26 cellular contexts compared by ENCODE assay signal in the genomic region with DNA sequence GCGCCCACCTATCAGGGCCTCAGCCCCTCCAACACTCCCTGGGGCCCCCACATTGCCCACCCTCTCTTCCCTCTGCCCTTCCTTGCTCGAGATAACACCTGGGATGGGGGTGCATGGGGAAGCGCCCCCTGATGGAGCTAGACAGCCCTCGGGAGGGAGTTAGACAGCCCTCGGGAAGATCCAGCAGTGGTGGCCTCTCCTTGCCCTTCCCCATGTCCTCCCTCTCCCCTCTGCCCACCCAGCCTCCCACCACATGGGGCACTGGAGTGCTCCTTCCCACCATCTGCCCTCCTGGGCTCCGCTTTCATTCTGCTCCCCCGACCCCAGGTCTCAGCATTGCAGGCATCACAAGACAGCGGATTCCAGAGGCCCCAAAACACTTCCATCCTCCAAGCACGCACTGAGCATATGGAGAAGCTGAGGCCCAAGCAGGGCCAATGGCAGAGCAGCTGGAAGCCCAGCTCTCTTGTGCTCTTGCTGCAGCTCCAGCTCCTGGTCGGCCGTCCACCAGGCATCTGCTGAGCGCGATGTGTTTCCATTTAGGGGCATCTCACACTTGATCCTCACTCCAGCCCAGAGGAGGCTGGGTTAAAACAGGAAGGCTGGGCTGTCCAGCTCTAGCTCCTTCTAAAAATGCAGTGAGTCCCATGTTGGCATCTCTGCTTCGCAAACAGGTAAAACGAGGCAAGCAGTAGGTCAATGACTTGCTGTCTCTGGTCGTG.
DNase-seq lines count a peak whose midpoint lies in the region; ATAC-seq and TF ChIP-seq lines count a peak whose summit lies in the region.
"Had no signal": no experiment of that assay in that cellular context is flagged by ENCODE, and none has a peak within 500 bp of the region (broad histone marks: within the 10 kb centered on the region; RNA-seq: fewer than 3 reads in every experiment).

No MANE protein-coding gene starts in this region.

- H3K9me3 ChIP-seq in HEK293 (ENCODE audit: control insufficient read depth, insufficient read depth, low read depth, low read length) (no peaks in the 10 kb centered on the region), OCI-LY7 (ENCODE audit: low read length) (no peaks in the 10 kb centered on the region), mesenchymal stem cell (ENCODE audit: control insufficient read depth, low read length) (no peaks in the 10 kb centered on the region)

- H3K4me1 Mint-ChIP-seq in stimulated activated naive B cell treated with anti-CD40 and anti-IgM and Interleukin-4, amounts not matched to agents 10 μg/mL and 1 μg/mL and 100 μg/mL, for 72 hours: no peaks in the 10 kb centered on the region
- no peaks in the 10 kb centered on the region for H3K4me1 Mint-ChIP-seq in stimulated activated effector memory CD8-positive, alpha-beta T cell treated with anti-CD3 and anti-CD28 coated beads, Interleukin-12 subunit alpha, Interleukin-12 subunit beta, amount 100 ng/mL, for 72 hours
- H3K4me1 Mint-ChIP-seq: B cell had no signal

- H3K4me2 ChIP-seq in OCI-LY7 (ENCODE audit: low read length) (no peak overlapping the region), mesenchymal stem cell (ENCODE audit: low read length, poor library complexity, severe bottlenecking) (no peak overlapping the region)
- H3K4me2 ChIP-seq: hepatocyte had no signal

- H2BK12ac ChIP-seq in mesenchymal stem cell (ENCODE audit: low read length in 2 of 2): no peak overlapping the region

- no peak overlapping the region for H3K4me3 ChIP-seq in HEK293 (ENCODE audit: low read depth, low read length)
- no peak overlapping the region for H3K4me3 ChIP-seq in OCI-LY7 (ENCODE audit: low read depth, low read length, poor library complexity, severe bottlenecking)
- no peak overlapping the region for H3K4me3 ChIP-seq in mesenchymal stem cell (ENCODE audit: insufficient read depth in 1 of 2, low read depth in 1 of 2, low read length in 2 of 2)
- H3K4me3 ChIP-seq: hepatocyte, skin epidermis had no signal

- no peak for ATAC-seq in stimulated activated naive B cell treated with anti-CD40 and anti-IgM and Interleukin-4, amounts not matched to agents 10 μg/mL and 1 μg/mL and 100 μg/mL, for 72 hours (replicated peaks)
- no peak for ATAC-seq in GM19463 (IDR thresholded peaks at IDR 0.05; ENCODE audit: unreplicated experiment)
- ATAC-seq in stimulated activated effector memory CD8-positive, alpha-beta T cell treated with anti-CD3 and anti-CD28 coated beads, Interleukin-12 subunit alpha, Interleukin-12 subunit beta, amount 100 ng/mL, for 72 hours: no peak
- ATAC-seq: activated CD4-positive, CD25-positive, alpha-beta regulatory T cell treated with anti-CD3 and anti-CD28 coated beads, Interleukin-2, amount 50 U/mL, for 24 hours; activated CD8-positive, alpha-beta T cell treated with anti-CD3 and anti-CD28 coated beads, Interleukin-2, amount 10 ng/mL, durations not matched to agents 7 days and 5 days had no signal

- no peak overlapping the region for H3K14ac ChIP-seq in mesenchymal stem cell (ENCODE audit: low read length in 2 of 2)

- H3K27ac ChIP-seq in HEK293 (ENCODE audit: extremely low read depth, low read depth, low read length): no peak overlapping the region
- no peak overlapping the region for H3K27ac ChIP-seq in OCI-LY7 (ENCODE audit: low read depth, low read length, poor library complexity, severe bottlenecking)
- H3K27ac ChIP-seq in mesenchymal stem cell (ENCODE audit: low read length, poor library complexity, severe bottlenecking): no peak overlapping the region
- H3K27ac ChIP-seq: hepatocyte, skin epidermis had no signal

- H3K9me2 ChIP-seq in OCI-LY7 (ENCODE audit: insufficient read depth, low read length): no peaks in the 10 kb centered on the region

- BruUV-seq in OCI-LY7 (replicated peaks; lab: Mats Ljungman, UMichigan): no TSS peak

- peaks cover 10 to 15% of the 10 kb centered on the region in 2 donors for H3K27me3 Mint-ChIP-seq in stimulated activated naive B cell treated with anti-CD40 and anti-IgM and Interleukin-4, amounts not matched to agents 10 μg/mL and 1 μg/mL and 100 μg/mL, for 72 hours
- H3K27me3 Mint-ChIP-seq: type B pancreatic cell had no signal

- H2BK120ac ChIP-seq in mesenchymal stem cell (ENCODE audit: low read depth, low read length): no peak overlapping the region

- no peaks in the 10 kb centered on the region for H3K79me2 ChIP-seq in OCI-LY7 (ENCODE audit: insufficient read depth, low read depth, low read length)
- H3K79me2 ChIP-seq: hepatocyte had no signal

- no peaks in the 10 kb centered on the region for H3K79me1 ChIP-seq in mesenchymal stem cell (replicated peaks; ENCODE audit: low read length, poor library complexity, severe bottlenecking)

- 86% methylated on average over 16 of the region's 16 CpGs for WGBS in mesenchymal stem cell

- peak overlapping the region; percentile 22 for H3K27ac Mint-ChIP-seq in stimulated activated naive B cell treated with anti-CD40 and anti-IgM and Interleukin-4, amounts not matched to agents 10 μg/mL and 1 μg/mL and 100 μg/mL, for 72 hours
- H3K27ac Mint-ChIP-seq in stimulated activated effector memory CD8-positive, alpha-beta T cell treated with anti-CD3 and anti-CD28 coated beads, Interleukin-12 subunit alpha, Interleukin-12 subunit beta, amount 100 ng/mL, for 72 hours: no peak overlapping the region
- H3K27ac Mint-ChIP-seq: activated CD8-positive, alpha-beta T cell treated with anti-CD3 and anti-CD28 coated beads, Interleukin-2, amount 10 ng/mL, durations not matched to agents 7 days and 5 days; activated naive CD4-positive, alpha-beta T cell treated with anti-CD3 and anti-CD28 coated beads for 36 hours; activated T-cell treated with anti-CD3 and anti-CD28 coated beads, Interleukin-2, amount 50 U/mL, for 24 hours; B cell; stimulated activated naive CD8-positive, alpha-beta T cell treated with anti-CD3 and anti-CD28 coated beads, Interleukin-15, Interleukin-2, amounts not matched to agents 100 ng/mL and 50 ng/mL, for 24 hours; type B pancreatic cell had no signal

- peaks cover 5 to 23% of the 10 kb centered on the region in 2 experiments for H3K27me3 ChIP-seq in mesenchymal stem cell (ENCODE audit: control insufficient read depth in 1 of 2, insufficient read depth in 1 of 2, low read length in 2 of 2)
- H3K27me3 ChIP-seq: hepatocyte had no signal

- peak overlapping the region; percentile 29 for H2BK15ac ChIP-seq in mesenchymal stem cell (ENCODE audit: low read depth, poor library complexity, severe bottlenecking)

- no peaks in the 10 kb centered on the region for H3K9me3 Mint-ChIP-seq in stimulated activated naive B cell treated with anti-CD40 and anti-IgM and Interleukin-4, amounts not matched to agents 10 μg/mL and 1 μg/mL and 100 μg/mL, for 72 hours
- H3K9me3 Mint-ChIP-seq in stimulated activated effector memory CD8-positive, alpha-beta T cell treated with anti-CD3 and anti-CD28 coated beads, Interleukin-12 subunit alpha, Interleukin-12 subunit beta, amount 100 ng/mL, for 72 hours: no peaks in the 10 kb centered on the region
- H3K9me3 Mint-ChIP-seq: activated naive CD4-positive, alpha-beta T cell treated with anti-CD3 and anti-CD28 coated beads for 36 hours; activated T-cell treated with anti-CD3 and anti-CD28 coated beads, Interleukin-2, amount 50 U/mL, for 24 hours; naive B cell; stimulated activated naive CD8-positive, alpha-beta T cell treated with anti-CD3 and anti-CD28 coated beads, Interleukin-15, Interleukin-2, amounts not matched to agents 100 ng/mL and 50 ng/mL, for 24 hours; type B pancreatic cell had no signal

- H2AFZ ChIP-seq in OCI-LY7 (ENCODE audit: low read length): no peak overlapping the region; the same call in 1 of the 2 replicates
- no peak overlapping the region for H2AFZ ChIP-seq in mesenchymal stem cell (ENCODE audit: low read depth, low read length)
- H2AFZ ChIP-seq: hepatocyte had no signal

- no peak overlapping the region for H4K8ac ChIP-seq in mesenchymal stem cell (ENCODE audit: low read length)

- CTCF ChIA-PET in HEK293 (lab: Yijun Ruan, JAX): no interaction called here
- CTCF ChIA-PET in OCI-LY7 (lab: Charles Lee; ENCODE audit: unreplicated experiment): interaction anchor here (0.5 kb wide), 1 partner anchor 335 kb away, joined by 3 read pairs; no protein-coding TSS in a partner anchor

- H3K36me3 ChIP-seq in HEK293 (ENCODE audit: control insufficient read depth in 2 of 2, insufficient read depth in 1 of 2, low read length in 2 of 2) (no peaks in the 10 kb centered on the region), OCI-LY7 (ENCODE audit: insufficient read depth, low read length) (no peaks in the 10 kb centered on the region), mesenchymal stem cell (ENCODE audit: control insufficient read depth in 1 of 2, insufficient read depth in 2 of 2, low read depth in 1 of 2, low read length in 2 of 2) (no peaks in the 10 kb centered on the region)

- no peaks in the 10 kb centered on the region for H3K36me3 Mint-ChIP-seq in stimulated activated naive B cell treated with anti-CD40 and anti-IgM and Interleukin-4, amounts not matched to agents 10 μg/mL and 1 μg/mL and 100 μg/mL, for 72 hours
- no peaks in the 10 kb centered on the region for H3K36me3 Mint-ChIP-seq in stimulated activated effector memory CD8-positive, alpha-beta T cell treated with anti-CD3 and anti-CD28 coated beads, Interleukin-12 subunit alpha, Interleukin-12 subunit beta, amount 100 ng/mL, for 72 hours
- H3K36me3 Mint-ChIP-seq: naive B cell, type B pancreatic cell had no signal

- TF ChIP-seq CTCF in HEK293 (tag by site-specific recombination; IDR thresholded peaks at IDR 0.05) (peak; percentile 34; the same call in 1 of the 2 replicates), OCI-LY7 (conservative IDR thresholded peaks at IDR 0.05; ENCODE audit: low read length) (0 out of 2 replicates have a peak, but pooled peaks have one; percentile 37)

- H4K20me1 ChIP-seq in OCI-LY7 (ENCODE audit: insufficient read depth, low read length): no peaks in the 10 kb centered on the region

- no peak overlapping the region for H3K18ac ChIP-seq in mesenchymal stem cell (ENCODE audit: low read depth in 1 of 2, low read length in 2 of 2)

- no peak overlapping the region for H3K9ac ChIP-seq in mesenchymal stem cell (ENCODE audit: low read length)

- H3K4me3 Mint-ChIP-seq in stimulated activated naive B cell treated with anti-CD40 and anti-IgM and Interleukin-4, amounts not matched to agents 10 μg/mL and 1 μg/mL and 100 μg/mL, for 72 hours: no peak overlapping the region
- H3K4me3 Mint-ChIP-seq in stimulated activated effector memory CD8-positive, alpha-beta T cell treated with anti-CD3 and anti-CD28 coated beads, Interleukin-12 subunit alpha, Interleukin-12 subunit beta, amount 100 ng/mL, for 72 hours: no peak overlapping the region
- H3K4me3 Mint-ChIP-seq: activated CD8-positive, alpha-beta T cell treated with anti-CD3 and anti-CD28 coated beads, Interleukin-2, amount 10 ng/mL, durations not matched to agents 7 days and 5 days; activated naive CD4-positive, alpha-beta T cell treated with anti-CD3 and anti-CD28 coated beads for 36 hours; activated T-cell treated with anti-CD3 and anti-CD28 coated beads, Interleukin-2, amount 50 U/mL, for 24 hours; B cell; naive B cell; stimulated activated naive CD8-positive, alpha-beta T cell treated with anti-CD3 and anti-CD28 coated beads, Interleukin-15, Interleukin-2, amounts not matched to agents 100 ng/mL and 50 ng/mL, for 24 hours; type B pancreatic cell had no signal

- intact Hi-C loops in OCI-LY7 (cut with micrococcal nuclease; ENCODE audit: unreplicated experiment): no loop called here

- H3K23ac ChIP-seq in mesenchymal stem cell (ENCODE audit: low read length in 2 of 2): no peak overlapping the region

- no peak overlapping the region for H2AK5ac ChIP-seq in mesenchymal stem cell (ENCODE audit: low read length, severe bottlenecking)

- no peak for DNase-seq in OCI-LY7 (ENCODE audit: low spot score)
- no peak for DNase-seq in mesenchymal stem cell
- DNase-seq in stimulated activated naive B cell treated with anti-CD40 and anti-IgM and Interleukin-4, amounts not matched to agents 10 μg/mL and 1 μg/mL and 100 μg/mL, for 72 hours: no peak
- no peak for DNase-seq in NCI-H1436 (lab: John Stamatoyannopoulos, UW)
- DNase-seq in stimulated activated effector memory CD8-positive, alpha-beta T cell treated with anti-CD3 and anti-CD28 coated beads, Interleukin-12 subunit alpha, Interleukin-12 subunit beta, amount 100 ng/mL, for 72 hours (ENCODE audit: low spot score in 2 of 2): no peak
- DNase-seq: activated CD8-positive, alpha-beta T cell treated with anti-CD3 and anti-CD28 coated beads, Interleukin-2, amount 10 ng/mL, durations not matched to agents 7 days and 5 days; activated naive CD4-positive, alpha-beta T cell treated with anti-CD3 and anti-CD28 coated beads for 36 hours; activated T-cell treated with anti-CD3 and anti-CD28 coated beads, Interleukin-2, amount 50 U/mL, for 24 hours; caudate nucleus; COR-L47; EL; islet precursor cell; mammary epithelial cell; MV-4-11; naive B cell; NCI-H2029 treated with DMSO at 0.1 percent for 48 hours; stimulated activated CD4-positive, alpha-beta T cell treated with anti-CD3 and anti-CD28 coated beads, Interleukin-2, amount 100 ng/mL, for 48 hours; T1000 had no signal

- no peak overlapping the region for H4K91ac ChIP-seq in mesenchymal stem cell (ENCODE audit: low read length)

- H2BK5ac ChIP-seq in mesenchymal stem cell (ENCODE audit: low read depth, low read length, poor library complexity, severe bottlenecking): no peak overlapping the region

- POLR2A ChIA-PET in HEK293 (lab: Yijun Ruan, JAX) (interaction anchor here (0.6 kb wide), 1 partner anchor 52 kb away, joined by 4 read pairs; no protein-coding TSS in a partner anchor), OCI-LY7 (lab: Charles Lee) (no interaction called here)

- H3K4ac ChIP-seq in mesenchymal stem cell (ENCODE audit: low read depth in 1 of 2, low read length in 2 of 2): peak overlapping the region in 1 of 2 experiments; percentile 1

- peaks cover 3% of the 10 kb centered on the region; the same call in 1 of the 2 replicates for H3K4me1 ChIP-seq in HEK293 (ENCODE audit: control insufficient read depth, insufficient read depth, low read length)
- H3K4me1 ChIP-seq in OCI-LY7 (ENCODE audit: insufficient read depth, low read length, poor library complexity, severe bottlenecking): peaks cover 26% of the 10 kb centered on the region
- peaks cover 4% of the 10 kb centered on the region for H3K4me1 ChIP-seq in mesenchymal stem cell (ENCODE audit: control insufficient read depth, insufficient read depth, low read depth, low read length)
